ENCODE assay signal across 13 cellular contexts in the genomic region with DNA sequence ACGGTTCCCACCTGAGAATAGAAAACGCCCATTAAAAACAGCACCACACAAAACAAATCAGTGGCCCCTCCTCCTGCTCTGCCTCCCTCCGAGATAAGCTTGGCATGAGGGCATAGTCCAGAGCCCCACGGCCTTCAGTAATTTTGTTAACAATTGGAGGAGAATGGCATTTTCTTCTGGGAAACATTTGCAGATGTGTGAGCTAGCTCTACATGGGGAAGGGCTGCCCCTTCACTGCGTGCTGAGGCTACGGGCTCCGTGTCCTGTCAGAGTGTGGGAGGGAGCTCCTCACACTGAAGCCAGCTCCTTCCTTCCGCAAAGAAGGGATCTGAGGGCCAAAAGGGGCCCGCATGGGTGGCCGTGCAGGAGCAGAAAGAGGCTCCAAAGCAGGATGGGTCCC. TPM values are rescaled to one million over a fixed set of nuclear protein-coding genes. Genes with fewer than 3 reads are reported as not detected.
DNase-seq lines count a peak whose midpoint lies in the region; ATAC-seq and TF ChIP-seq lines count a peak whose summit lies in the region.
"Had no signal": no experiment of that assay in that cellular context is flagged by ENCODE, and none has a peak within 500 bp of the region (broad histone marks: within the 10 kb centered on the region; RNA-seq: fewer than 3 reads in every experiment).

No MANE protein-coding gene starts in this region.

- peak; percentile 32 to 64 (median 54) for ATAC-seq in heart left ventricle

- no peaks in the 10 kb centered on the region for H3K79me2 ChIP-seq in mammary epithelial cell (ENCODE audit: insufficient read depth, low read length)

- H3K4me1 ChIP-seq in breast epithelium (no peaks in the 10 kb centered on the region), mammary epithelial cell (ENCODE audit: insufficient read depth, low read length) (no peaks in the 10 kb centered on the region), heart left ventricle (peaks cover 4 to 98% (median 62%) of the 10 kb centered on the region in 12 donors), ovary (ENCODE audit: insufficient read depth) (peaks cover 28% of the 10 kb centered on the region), vagina (peaks cover 63% of the 10 kb centered on the region)

- peak overlapping the region; percentile 1 to 75 for H3K27ac ChIP-seq in breast epithelium
- no peak overlapping the region for H3K27ac ChIP-seq in mammary epithelial cell (ENCODE audit: insufficient read depth, low read depth, low read length)
- peak overlapping the region; percentile 19 to 77 (median 64) for H3K27ac ChIP-seq in heart left ventricle
- H3K27ac ChIP-seq in ovary, result peak overlapping the region; percentile 30 to 58
- peak overlapping the region; percentile 68 for H3K27ac ChIP-seq in vagina
- H3K27ac ChIP-seq: epithelial cell of prostate had no signal

- H3K36me3 ChIP-seq in breast epithelium, result no peaks in the 10 kb centered on the region
- H3K36me3 ChIP-seq in mammary epithelial cell (ENCODE audit: insufficient read depth, low read length), result no peaks in the 10 kb centered on the region
- H3K36me3 ChIP-seq in heart left ventricle, result no peaks in the 10 kb centered on the region
- no peaks in the 10 kb centered on the region for H3K36me3 ChIP-seq in ovary
- no peaks in the 10 kb centered on the region for H3K36me3 ChIP-seq in vagina

- 93% methylated on average over 10 of the region's 10 CpGs for WGBS in mammary epithelial cell (ENCODE audit: low coverage, missing lambda C conversion rate)
- WGBS in heart left ventricle, 4 donors, result 12 to 25% (median 13%) methylated on average over 9 to 10 of the region's 10 CpGs
- 16 to 27% (median 23%) methylated on average over 10 of the region's 10 CpGs for WGBS in ovary, 3 donors

- TF ChIP-seq EP300 in ovary (IDR thresholded peaks at IDR 0.05), result no peak

- H4K20me1 ChIP-seq in mammary epithelial cell (ENCODE audit: insufficient read depth, low read length), result no peaks in the 10 kb centered on the region

- no peaks in the 10 kb centered on the region for H3K27me3 ChIP-seq in breast epithelium
- H3K27me3 ChIP-seq in mammary epithelial cell (ENCODE audit: insufficient read depth, low read length), result no peaks in the 10 kb centered on the region
- no peaks in the 10 kb centered on the region for H3K27me3 ChIP-seq in heart left ventricle
- H3K27me3 ChIP-seq in ovary, result no peaks in the 10 kb centered on the region
- no peaks in the 10 kb centered on the region for H3K27me3 ChIP-seq in vagina

- TF ChIP-seq CTCF in breast epithelium (IDR thresholded peaks at IDR 0.05), result no peak
- no peak for TF ChIP-seq CTCF in mammary epithelial cell (conservative IDR thresholded peaks at IDR 0.05 in 1 of 2, IDR thresholded peaks at IDR 0.05 in 1 of 2; ENCODE audit: extremely low read depth in 1 of 2, insufficient read depth in 1 of 2, low read depth in 1 of 2, low read length in 2 of 2)
- TF ChIP-seq CTCF in heart left ventricle (IDR thresholded peaks at IDR 0.05), result no peak
- no peak for TF ChIP-seq CTCF in ovary (IDR thresholded peaks at IDR 0.05)
- TF ChIP-seq CTCF in vagina (IDR thresholded peaks at IDR 0.05), result no peak

- intact Hi-C loops in breast epithelium (cut with DNase I; ENCODE audit: low total_unique reads), result no loop called here
- intact Hi-C loops in mammary epithelial cell (cut with micrococcal nuclease), result no loop called here
- intact Hi-C loops in heart left ventricle (cut with DNase I), result loop anchor here in 1 of 10 donors (5.0 kb wide), 1 partner anchor 65 kb away; no protein-coding TSS in a partner anchor
- intact Hi-C loops in ovary (cut with DNase I), result loop anchor here in 1 of 4 donors (5.0 kb wide), 1 partner anchor 1925 kb away; no protein-coding TSS in a partner anchor
- intact Hi-C loops in vagina (cut with DNase I), result no loop called here

- in situ Hi-C loops in mammary epithelial cell (cut with MboI; ENCODE audit: low sequenced_read_pairs in 2 of 2), result no loop called here

- CTCF ChIA-PET in mammary epithelial cell (lab: Charles Lee; ENCODE audit: low non-redundant PET), result no interaction called here

- no peaks in the 10 kb centered on the region for H3K9me3 ChIP-seq in breast epithelium
- no peaks in the 10 kb centered on the region for H3K9me3 ChIP-seq in mammary epithelial cell (replicated peaks; ENCODE audit: insufficient read depth, low read length)
- H3K9me3 ChIP-seq in heart left ventricle, result no peaks in the 10 kb centered on the region
- no peaks in the 10 kb centered on the region for H3K9me3 ChIP-seq in ovary
- H3K9me3 ChIP-seq in vagina, result no peaks in the 10 kb centered on the region

- H3K4me2 ChIP-seq in mammary epithelial cell (ENCODE audit: insufficient read depth, low read depth, low read length), result no peak overlapping the region

- dilution Hi-C loops in mammary epithelial cell (cut with HindIII; ENCODE audit: low sequenced_read_pairs), result loop anchor here (5.0 kb wide), 1 partner anchor 65 kb away; no protein-coding TSS in a partner anchor

- no TSS peak for BruUV-seq in mammary epithelial cell (replicated peaks; lab: Mats Ljungman, UMichigan)

- no peak overlapping the region for H2AFZ ChIP-seq in mammary epithelial cell (ENCODE audit: low read depth, low read length)

- no peak overlapping the region for H3K9ac ChIP-seq in mammary epithelial cell (ENCODE audit: insufficient read depth, low read length)

- TF ChIP-seq POLR2A in breast epithelium (IDR thresholded peaks at IDR 0.05), result no peak
- TF ChIP-seq POLR2A in heart left ventricle (IDR thresholded peaks at IDR 0.05), result no peak
- no peak for TF ChIP-seq POLR2A in ovary (IDR thresholded peaks at IDR 0.05)
- no peak for TF ChIP-seq POLR2A in vagina (IDR thresholded peaks at IDR 0.05)

- peak overlapping the region in 1 of 3 donors; percentile 6 for H3K4me3 ChIP-seq in breast epithelium
- H3K4me3 ChIP-seq in mammary epithelial cell (replicated peaks in 1 of 3; ENCODE audit: insufficient read depth in 1 of 3, low read depth in 2 of 3, low read length in 3 of 3), result no peak overlapping the region
- peak overlapping the region in 7 of 12 donors; percentile 0 to 36 (median 9) for H3K4me3 ChIP-seq in heart left ventricle
- no peak overlapping the region for H3K4me3 ChIP-seq in ovary
- no peak overlapping the region for H3K4me3 ChIP-seq in vagina

- DNase-seq in breast epithelium (ENCODE audit: low spot score in 2 of 2) (no peak), mammary epithelial cell (no peak), heart left ventricle (peak in 1 of 5 donors; percentile 34), ovary (peak in 1 of 5 donors; percentile 60), vagina (ENCODE audit: extremely low spot score in 2 of 2) (no peak), ecto neural progenitor cell (ENCODE audit: low spot score) (no peak), NCI-H187 (lab: John Stamatoyannopoulos, UW) (no peak)
- no peak for DNase-seq in activated CD4-positive, CD25-positive, alpha-beta regulatory T cell treated with anti-CD3 and anti-CD28 coated beads, Interleukin-2, amount 50 U/mL, for 72 hours
- DNase-seq: activated CD8-positive, alpha-beta memory T cell treated with anti-CD3 and anti-CD28 coated beads for 24 hours; NK-92 treated with Interleukin-12 subunit alpha and Interleukin-12 subunit beta, amount 100 ng/mL, for 24 hours; posterior cingulate gyrus; T-helper 1 cell had no signal

RNA-seq across cellular contexts. Expression of a gene that starts 15.2 kb away (rescaled TPM):
- total RNA-seq in breast epithelium (10 to 100 TPM; 14.9 to 20.6 (median 15.2) TPM), mammary epithelial cell (1 to 10 TPM; 1.2 to 6.9 TPM), heart left ventricle (10 to 100 TPM; 17.0 to 58.0 (median 32.2) TPM), ovary (100 to 1,000 TPM in 2 of 7 donors, 10 to 100 TPM in 4, 1 to 10 TPM in 1; 10.0 to 115 (median 36.9) TPM), vagina (16.5 TPM)
- polyA plus RNA-seq in mammary epithelial cell (4.0 TPM), heart left ventricle (10 to 100 TPM; 13.1 to 27.6 TPM), ovary (10 to 100 TPM; 43.4 to 62.0 TPM)
- 2.5 TPM for polyA minus RNA-seq in mammary epithelial cell

RNA-seq across cellular contexts. Expression of a gene that starts 43.9 kb away (rescaled TPM):
- total RNA-seq in breast epithelium, result 100 to 1,000 TPM; 154 to 165 (median 164) TPM
- 100 to 1,000 TPM in 1 of 2 donors, 10 to 100 TPM in 1; 96.6 to 125 TPM for total RNA-seq in mammary epithelial cell
- polyA plus RNA-seq in mammary epithelial cell, result 167 TPM
- polyA minus RNA-seq in mammary epithelial cell, result 144 TPM
- 100 to 1,000 TPM; 199 to 385 (median 267) TPM for total RNA-seq in heart left ventricle
- polyA plus RNA-seq in heart left ventricle, result 100 to 1,000 TPM; 130 to 257 TPM
- 100 to 1,000 TPM in 2 of 7 donors, 10 to 100 TPM in 5; 65.7 to 116 (median 79.0) TPM for total RNA-seq in ovary
- polyA plus RNA-seq in ovary, result 100 to 1,000 TPM in 1 of 2 donors, 10 to 100 TPM in 1; 90.3 to 159 TPM
- total RNA-seq in vagina, result 83.2 TPM

RNA-seq across cellular contexts. Expression of a gene that starts 57.0 kb away (rescaled TPM):
- total RNA-seq in breast epithelium (10 to 100 TPM; 14.6 to 25.2 (median 18.6) TPM), mammary epithelial cell (10 to 100 TPM; 11.3 to 22.6 TPM), heart left ventricle (10 to 100 TPM; 33.2 to 48.9 (median 39.6) TPM), ovary (10 to 100 TPM; 11.8 to 54.9 (median 18.5) TPM), vagina (12.3 TPM)
- polyA plus RNA-seq in mammary epithelial cell (15.7 TPM), heart left ventricle (10 to 100 TPM; 60.6 to 68.5 TPM), ovary (10 to 100 TPM; 18.9 to 25.8 TPM)
- 44.1 TPM for polyA minus RNA-seq in mammary epithelial cell

Comparison
In these comparisons a context has a peak if more than half of its experiments do, and no peak if none do; other contexts are left out.
1. H3K4me3 ChIP-seq: peak in heart left ventricle (7 of 12); none in mammary epithelial cell (0 of 3), ovary (single experiment) and vagina (0 of 2).